15 cellular contexts compared by ENCODE assay signal in genomic region chr16:88466175-88466862, GRCh38. TPM values are rescaled to one million over a fixed set of nuclear protein-coding genes. Genes with fewer than 3 reads are reported as not detected.
A peak's percentile ranks its signal among the peaks of the same experiment; 100 is the strongest.
DNase-seq lines count a peak whose midpoint lies in the region; ATAC-seq and TF ChIP-seq lines count a peak whose summit lies in the region.
"Had no signal": no experiment of that assay in that cellular context is flagged by ENCODE, and none has a peak within 500 bp of the region (broad histone marks: within the 10 kb centered on the region; RNA-seq: fewer than 3 reads in every experiment).

No MANE protein-coding gene starts in this region.

- H3K4me1 Mint-ChIP-seq in activated T-helper 17 cell treated with anti-CD3 and anti-CD28 coated beads, Interleukin-2, amount 50 U/mL, for 72 hours, result peaks cover 20% of the 10 kb centered on the region
- peaks cover 44% of the 10 kb centered on the region for H3K4me1 Mint-ChIP-seq in mesothelial cell of epicardium
- H3K4me1 Mint-ChIP-seq in chondrocyte (ENCODE audit: low read depth), result peaks cover 5% of the 10 kb centered on the region

- no peaks in the 10 kb centered on the region for H3K36me3 ChIP-seq in lower lobe of right lung
- H3K36me3 ChIP-seq: sigmoid colon, thoracic aorta had no signal

- H3K9me3 Mint-ChIP-seq in activated T-helper 17 cell treated with anti-CD3 and anti-CD28 coated beads, Interleukin-2, amount 50 U/mL, for 72 hours, result no peaks in the 10 kb centered on the region
- H3K9me3 Mint-ChIP-seq in mesothelial cell of epicardium (no peaks in the 10 kb centered on the region), chondrocyte (ENCODE audit: low read depth) (no peaks in the 10 kb centered on the region)
- H3K9me3 Mint-ChIP-seq: dendritic cell treated with granulocyte-macrophage colony-stimulating factor and Interleukin-4, amounts not matched to agents 40 ng/mL and 50 ng/mL, for 4 days had no signal

- peak overlapping the region; percentile 42 for H3K4me3 Mint-ChIP-seq in activated T-helper 17 cell treated with anti-CD3 and anti-CD28 coated beads, Interleukin-2, amount 50 U/mL, for 72 hours
- H3K4me3 Mint-ChIP-seq in mesothelial cell of epicardium (no peak overlapping the region), chondrocyte (ENCODE audit: unreplicated experiment) (no peak overlapping the region)
- H3K4me3 Mint-ChIP-seq: dendritic cell treated with granulocyte-macrophage colony-stimulating factor and Interleukin-4, amounts not matched to agents 40 ng/mL and 50 ng/mL, for 4 days had no signal

- intact Hi-C loops in lower lobe of right lung (cut with DNase I), result no loop called here

- DNase-seq in GM10266 (ENCODE audit: extremely low spot score), result peak; percentile 77
- no peak for DNase-seq in mesothelial cell of epicardium (ENCODE audit: low spot score in 2 of 2, unreplicated experiment in 2 of 2)
- no peak for DNase-seq in medulla oblongata (ENCODE audit: extremely low spot score)
- no peak for DNase-seq in COLO829 (ENCODE audit: low spot score)
- DNase-seq in chondrocyte (ENCODE audit: low spot score), result no peak
- no peak for DNase-seq in lower lobe of right lung
- DNase-seq: amygdala, foreskin fibroblast, NCI-H1694, sigmoid colon had no signal

- no peak overlapping the region for H3K4me3 ChIP-seq in lower lobe of right lung
- H3K4me3 ChIP-seq: sigmoid colon, SK-N-MC, thoracic aorta had no signal

- TF ChIP-seq CTCF in GM10266 (IDR thresholded peaks at IDR 0.05; ENCODE audit: control insufficient read depth, insufficient read depth, low read depth, missing control alignments), result no peak
- TF ChIP-seq CTCF in mesothelial cell of epicardium (IDR thresholded peaks at IDR 0.05; ENCODE audit: unreplicated experiment), result no peak
- TF ChIP-seq CTCF in chondrocyte (IDR thresholded peaks at IDR 0.05), result no peak
- TF ChIP-seq CTCF in lower lobe of right lung (IDR thresholded peaks at IDR 0.05), result no peak

- ATAC-seq in HG03175 (IDR thresholded peaks at IDR 0.05; ENCODE audit: unreplicated experiment), result peak; percentile 45
- peak; percentile 45 for ATAC-seq in activated T-helper 17 cell treated with anti-CD3 and anti-CD28 coated beads, Interleukin-2, amount 50 U/mL, for 72 hours (replicated peaks)
- no peak for ATAC-seq in lower lobe of right lung

- no peak overlapping the region for H3K27ac ChIP-seq in lower lobe of right lung
- H3K27ac ChIP-seq: sigmoid colon, SK-N-MC, thoracic aorta had no signal

- H3K4me1 ChIP-seq in lower lobe of right lung, result peaks cover 13% of the 10 kb centered on the region
- H3K4me1 ChIP-seq: sigmoid colon had no signal

- H3K27me3 Mint-ChIP-seq in activated T-helper 17 cell treated with anti-CD3 and anti-CD28 coated beads, Interleukin-2, amount 50 U/mL, for 72 hours, result no peaks in the 10 kb centered on the region
- H3K27me3 Mint-ChIP-seq in mesothelial cell of epicardium (ENCODE audit: low read depth) (no peaks in the 10 kb centered on the region), chondrocyte (ENCODE audit: low read depth) (no peaks in the 10 kb centered on the region)

- H3K27me3 ChIP-seq in lower lobe of right lung (ENCODE audit: low read depth), result no peaks in the 10 kb centered on the region

- H3K27ac Mint-ChIP-seq in activated T-helper 17 cell treated with anti-CD3 and anti-CD28 coated beads, Interleukin-2, amount 50 U/mL, for 72 hours, result no peak overlapping the region
- peak overlapping the region; percentile 6 for H3K27ac Mint-ChIP-seq in mesothelial cell of epicardium
- no peak overlapping the region for H3K27ac Mint-ChIP-seq in chondrocyte (ENCODE audit: unreplicated experiment)
- H3K27ac Mint-ChIP-seq: dendritic cell treated with granulocyte-macrophage colony-stimulating factor and Interleukin-4, amounts not matched to agents 40 ng/mL and 50 ng/mL, for 4 days had no signal

- no peaks in the 10 kb centered on the region for H3K9me3 ChIP-seq in lower lobe of right lung
- H3K9me3 ChIP-seq: sigmoid colon, thoracic aorta had no signal

- no peaks in the 10 kb centered on the region for H3K36me3 Mint-ChIP-seq in activated T-helper 17 cell treated with anti-CD3 and anti-CD28 coated beads, Interleukin-2, amount 50 U/mL, for 72 hours (ENCODE audit: low read depth)
- H3K36me3 Mint-ChIP-seq in mesothelial cell of epicardium, result no peaks in the 10 kb centered on the region
- H3K36me3 Mint-ChIP-seq in chondrocyte (ENCODE audit: low read depth), result no peaks in the 10 kb centered on the region

RNA-seq across cellular contexts. Expression of gene ZFPM1, which starts 13.2 kb away (rescaled TPM):
- total RNA-seq in activated T-helper 17 cell treated with anti-CD3 and anti-CD28 coated beads, Interleukin-2, amount 50 U/mL, for 72 hours, result 10 to 100 TPM; 12.2 to 22.1 TPM
- total RNA-seq in mesothelial cell of epicardium, result 51.1 to 56.2 TPM (median 52.6 TPM) in 3 replicates
- total RNA-seq in chondrocyte, result 4.4 to 7.6 TPM (median 7.0 TPM) in 3 replicates
- 5.6 TPM for total RNA-seq in lower lobe of right lung

Comparison
In these comparisons a context has a peak if more than half of its experiments do, and no peak if none do; other contexts are left out.
1. ATAC-seq: peak in HG03175 (single experiment) and activated T-helper 17 cell treated with anti-CD3 and anti-CD28 coated beads, Interleukin-2, amount 50 U/mL, for 72 hours (single experiment); none in lower lobe of right lung (0 of 2).